ENCODE assay signal across 14 cellular contexts in genomic region chr16:16137110-16137509, GRCh38.
DNase-seq lines count a peak whose midpoint lies in the region; ATAC-seq and TF ChIP-seq lines count a peak whose summit lies in the region.
"Had no signal": no experiment of that assay in that cellular context is flagged by ENCODE, and none has a peak within 500 bp of the region (broad histone marks: within the 10 kb centered on the region; RNA-seq: fewer than 3 reads in every experiment).

No MANE protein-coding gene starts in this region.

- H3K27me3 Mint-ChIP-seq in HFFc6 (ENCODE audit: insufficient read depth), result peaks cover 6% of the 10 kb centered on the region

- H3K27ac Mint-ChIP-seq in HFFc6, result no peak overlapping the region
- H3K27ac Mint-ChIP-seq: CD8-positive, alpha-beta T cell had no signal

- H3K4me2 ChIP-seq in mesenchymal stem cell (ENCODE audit: low read length, poor library complexity, severe bottlenecking), result no peak overlapping the region

- no peak overlapping the region for H2BK15ac ChIP-seq in mesenchymal stem cell (ENCODE audit: low read depth, poor library complexity, severe bottlenecking)

- H3K14ac ChIP-seq in mesenchymal stem cell (ENCODE audit: low read length in 2 of 2), result no peak overlapping the region

- no peaks in the 10 kb centered on the region for H3K27me3 ChIP-seq in mesenchymal stem cell (ENCODE audit: control insufficient read depth in 1 of 2, insufficient read depth in 1 of 2, low read length in 2 of 2)

- H3K9me3 Mint-ChIP-seq in HFFc6, result no peaks in the 10 kb centered on the region
- H3K9me3 Mint-ChIP-seq: CD8-positive, alpha-beta T cell had no signal

- peak; percentile 15 for DNase-seq in left ventricle myocardium superior
- DNase-seq in Right ventricle myocardium inferior (ENCODE audit: missing footprints), result no peak
- DNase-seq in HFFc6, result peak; percentile 4
- DNase-seq in RPMI7951 (ENCODE audit: low read depth), result peak; percentile 10
- DNase-seq in mesenchymal stem cell, result no peak
- DNase-seq in DMS79 (lab: John Stamatoyannopoulos, UW), result no peak
- DNase-seq in NCI-H446 treated with DMSO at 0.1 percent for 48 hours (lab: John Stamatoyannopoulos, UW), result no peak
- DNase-seq in iPS-NIHi11 (ENCODE audit: low spot score), result no peak
- DNase-seq: CD8-positive, alpha-beta T cell; COR-L47; DMS53 had no signal

- H3K4ac ChIP-seq in mesenchymal stem cell (ENCODE audit: low read depth in 1 of 2, low read length in 2 of 2), result no peak overlapping the region

- 95% methylated on average over 8 of the region's 8 CpGs for WGBS in mesenchymal stem cell

- H3K9ac ChIP-seq in mesenchymal stem cell (ENCODE audit: low read length), result no peak overlapping the region

- no peak overlapping the region for H3K23ac ChIP-seq in mesenchymal stem cell (ENCODE audit: low read length in 2 of 2)

- H3K4me3 ChIP-seq in mesenchymal stem cell (ENCODE audit: insufficient read depth in 1 of 2, low read depth in 1 of 2, low read length in 2 of 2), result no peak overlapping the region
- H3K4me3 ChIP-seq: GM12878 had no signal

- peaks cover 4% of the 10 kb centered on the region; the same call in 1 of the 2 replicates for H3K4me1 Mint-ChIP-seq in HFFc6 (ENCODE audit: low read depth)
- H3K4me1 Mint-ChIP-seq: CD14-positive monocyte had no signal

- intact Hi-C loops in left ventricle myocardium superior (cut with micrococcal nuclease), result loop anchor here (10.0 kb wide), 1 partner anchor 372 kb away; no protein-coding TSS in a partner anchor
- intact Hi-C loops in Right ventricle myocardium inferior (cut with DNase I), result no loop called here

- no peak overlapping the region for H2BK120ac ChIP-seq in mesenchymal stem cell (ENCODE audit: low read depth, low read length)

- H3K27ac ChIP-seq in mesenchymal stem cell (ENCODE audit: low read length, poor library complexity, severe bottlenecking), result no peak overlapping the region

- H2BK5ac ChIP-seq in mesenchymal stem cell (ENCODE audit: low read depth, low read length, poor library complexity, severe bottlenecking), result no peak overlapping the region

- H2BK12ac ChIP-seq in mesenchymal stem cell (ENCODE audit: low read length in 2 of 2), result no peak overlapping the region

- peaks cover 2% of the 10 kb centered on the region for H3K79me1 ChIP-seq in mesenchymal stem cell (replicated peaks; ENCODE audit: low read length, poor library complexity, severe bottlenecking)

- H2AFZ ChIP-seq in mesenchymal stem cell (ENCODE audit: low read depth, low read length), result no peak overlapping the region

- H2AK5ac ChIP-seq in mesenchymal stem cell (ENCODE audit: low read length, severe bottlenecking), result no peak overlapping the region

- no peak for ATAC-seq in left ventricle myocardium superior
- ATAC-seq in Right ventricle myocardium inferior, result no peak
- ATAC-seq: CD8-positive, alpha-beta T cell; GM12878; HCT116 had no signal

- peaks cover 8% of the 10 kb centered on the region for H3K4me1 ChIP-seq in mesenchymal stem cell (ENCODE audit: control insufficient read depth, insufficient read depth, low read depth, low read length)

- TF ChIP-seq CTCF in HFFc6 (IDR thresholded peaks at IDR 0.05), result no peak

- no peak overlapping the region for H3K4me3 Mint-ChIP-seq in HFFc6
- H3K4me3 Mint-ChIP-seq: CD14-positive monocyte; CD8-positive, alpha-beta T cell had no signal

- peaks cover 69 to 96% of the 10 kb centered on the region in 2 experiments for H3K36me3 ChIP-seq in mesenchymal stem cell (ENCODE audit: control insufficient read depth in 1 of 2, insufficient read depth in 2 of 2, low read depth in 1 of 2, low read length in 2 of 2)

- H3K36me3 Mint-ChIP-seq in HFFc6 (ENCODE audit: low read depth), result peaks cover 15% of the 10 kb centered on the region

- H4K8ac ChIP-seq in mesenchymal stem cell (ENCODE audit: low read length), result no peak overlapping the region

- no peak overlapping the region for H3K18ac ChIP-seq in mesenchymal stem cell (ENCODE audit: low read depth in 1 of 2, low read length in 2 of 2)

- H4K91ac ChIP-seq in mesenchymal stem cell (ENCODE audit: low read length), result peak overlapping the region; percentile 7

- no peaks in the 10 kb centered on the region for H3K9me3 ChIP-seq in mesenchymal stem cell (ENCODE audit: control insufficient read depth, low read length)

Comparison
In these comparisons a context has a peak if more than half of its experiments do, and no peak if none do; other contexts are left out.
1. DNase-seq: peak in left ventricle myocardium superior (single experiment), HFFc6 (single experiment) and RPMI7951 (single experiment); none in Right ventricle myocardium inferior (single experiment), mesenchymal stem cell (single experiment), DMS79 (single experiment), NCI-H446 treated with DMSO at 0.1 percent for 48 hours (single experiment) and iPS-NIHi11 (single experiment).